ENCODE assay signal across 27 cellular contexts in genomic region chrX:76827672-76828071, GRCh38.
"Had no signal": no experiment of that assay in that cellular context is flagged by ENCODE, and none has a peak within 500 bp of the region (broad histone marks: within the 10 kb centered on the region; RNA-seq: fewer than 3 reads in every experiment).

No MANE protein-coding gene starts in this region.

- FAIRE-seq: endometrium, endothelial cell of umbilical vein had no signal

- H3K27me3 Mint-ChIP-seq: activated CD4-positive, alpha-beta memory T cell treated with anti-CD3 and anti-CD28 coated beads for 36 hours; activated CD4-positive, alpha-beta T cell treated with anti-CD3 and anti-CD28 coated beads for 36 hours; activated CD4-positive, alpha-beta T cell treated with anti-CD3 and anti-CD28 coated beads, Interleukin-2, amount 10 ng/mL, durations not matched to agents 24 days and 14 days; activated CD8-positive, alpha-beta memory T cell treated with anti-CD3 and anti-CD28 coated beads, Interleukin-2, amount 10 ng/mL, durations not matched to agents 7 days and 5 days; activated naive CD8-positive, alpha-beta T cell had no signal

- H3K4me3 ChIP-seq: body of pancreas, colonic mucosa, esophagus squamous epithelium had no signal

- H3K4me1 Mint-ChIP-seq: activated CD4-positive, alpha-beta T cell treated with anti-CD3 and anti-CD28 coated beads for 36 hours; activated CD4-positive, alpha-beta T cell treated with anti-CD3 and anti-CD28 coated beads, Interleukin-2, amount 10 ng/mL, durations not matched to agents 24 days and 14 days; activated CD8-positive, alpha-beta memory T cell treated with anti-CD3 and anti-CD28 coated beads, Interleukin-2, amount 10 ng/mL, durations not matched to agents 7 days and 5 days had no signal

- H3K27me3 ChIP-seq: body of pancreas, colonic mucosa, esophagus squamous epithelium had no signal

- H3K9me3 Mint-ChIP-seq: activated CD4-positive, alpha-beta memory T cell treated with anti-CD3 and anti-CD28 coated beads for 36 hours; activated CD4-positive, alpha-beta T cell treated with anti-CD3 and anti-CD28 coated beads, Interleukin-2, amount 10 ng/mL, durations not matched to agents 24 days and 14 days had no signal

- ATAC-seq: activated CD4-positive, alpha-beta T cell treated with anti-CD3 and anti-CD28 coated beads for 36 hours; activated CD8-positive, alpha-beta memory T cell treated with anti-CD3 and anti-CD28 coated beads, Interleukin-2, amount 10 ng/mL, durations not matched to agents 7 days and 5 days; activated CD8-positive, alpha-beta T cell treated with anti-CD3 and anti-CD28 coated beads, Interleukin-2, amount 10 ng/mL, durations not matched to agents 7 days and 5 days; body of pancreas had no signal

- H3K27ac Mint-ChIP-seq: activated CD4-positive, alpha-beta memory T cell treated with anti-CD3 and anti-CD28 coated beads for 36 hours; activated CD4-positive, alpha-beta T cell treated with anti-CD3 and anti-CD28 coated beads for 36 hours; activated CD4-positive, alpha-beta T cell treated with anti-CD3 and anti-CD28 coated beads, Interleukin-2, amount 10 ng/mL, durations not matched to agents 24 days and 14 days; activated CD8-positive, alpha-beta memory T cell treated with anti-CD3 and anti-CD28 coated beads, Interleukin-2, amount 10 ng/mL, durations not matched to agents 7 days and 5 days; activated CD8-positive, alpha-beta T cell treated with anti-CD3 and anti-CD28 coated beads, Interleukin-2, amount 10 ng/mL, durations not matched to agents 7 days and 5 days; activated naive CD8-positive, alpha-beta T cell had no signal

- DNase-seq: activated CD4-positive, alpha-beta memory T cell treated with anti-CD3 and anti-CD28 coated beads for 36 hours; activated CD4-positive, alpha-beta T cell treated with anti-CD3 and anti-CD28 coated beads for 36 hours; activated CD4-positive, alpha-beta T cell treated with anti-CD3 and anti-CD28 coated beads, Interleukin-2, amount 10 ng/mL, durations not matched to agents 24 days and 14 days; activated CD4-positive, CD25-positive, alpha-beta regulatory T cell; activated CD4-positive, CD25-positive, alpha-beta regulatory T cell treated with anti-CD3 and anti-CD28 coated beads, Interleukin-2, amount 50 U/mL, for 72 hours; activated CD8-positive, alpha-beta memory T cell treated with anti-CD3 and anti-CD28 coated beads, Interleukin-2, amount 10 ng/mL, durations not matched to agents 7 days and 5 days; activated CD8-positive, alpha-beta memory T cell treated with anti-CD3 and anti-CD28 coated beads, Interleukin-2, amount 50 U/mL, for 4 hours; activated CD8-positive, alpha-beta T cell treated with anti-CD3 and anti-CD28 coated beads, Interleukin-2, amount 10 ng/mL, durations not matched to agents 7 days and 5 days; activated gamma-delta T cell; activated naive CD4-positive, alpha-beta T cell treated with anti-CD3 and anti-CD28 coated beads, Interleukin-2, amount 50 U/mL, for 16 hours; activated naive CD4-positive, alpha-beta T cell treated with Interleukin-2 at 50 U/mL for 16 hours; activated T-cell treated with anti-CD3 and anti-CD28 coated beads, Interleukin-2, amount 50 U/mL, for 1 hour; activated T-cell treated with anti-CD3 and anti-CD28 coated beads, Interleukin-2, amount 50 U/mL, for 48 hours; amniotic stem cell; anterior cingulate cortex; body of pancreas; caudate nucleus; colonic mucosa; effector CD8-positive, alpha-beta T cell; esophagus squamous epithelium; foreskin melanocyte; head of caudate nucleus; T-helper 2 cell had no signal

- H3K4me1 ChIP-seq: body of pancreas, colonic mucosa, esophagus squamous epithelium had no signal

- H3K9me3 ChIP-seq: body of pancreas, colonic mucosa, esophagus squamous epithelium had no signal

- H3K36me3 Mint-ChIP-seq: activated CD4-positive, alpha-beta memory T cell treated with anti-CD3 and anti-CD28 coated beads for 36 hours; activated CD8-positive, alpha-beta memory T cell treated with anti-CD3 and anti-CD28 coated beads, Interleukin-2, amount 10 ng/mL, durations not matched to agents 7 days and 5 days; activated naive CD8-positive, alpha-beta T cell had no signal

- H3K27ac ChIP-seq: body of pancreas, colonic mucosa, epithelial cell of prostate, esophagus squamous epithelium had no signal

- H3K4me3 Mint-ChIP-seq: activated CD4-positive, alpha-beta memory T cell treated with anti-CD3 and anti-CD28 coated beads for 36 hours; activated CD4-positive, alpha-beta T cell treated with anti-CD3 and anti-CD28 coated beads for 36 hours; activated CD4-positive, alpha-beta T cell treated with anti-CD3 and anti-CD28 coated beads, Interleukin-2, amount 10 ng/mL, durations not matched to agents 24 days and 14 days; activated CD8-positive, alpha-beta memory T cell treated with anti-CD3 and anti-CD28 coated beads, Interleukin-2, amount 10 ng/mL, durations not matched to agents 7 days and 5 days; activated CD8-positive, alpha-beta T cell treated with anti-CD3 and anti-CD28 coated beads, Interleukin-2, amount 10 ng/mL, durations not matched to agents 7 days and 5 days; activated naive CD8-positive, alpha-beta T cell had no signal

- H3K36me3 ChIP-seq: colonic mucosa, esophagus squamous epithelium had no signal
